Comparison of ENCODE assay signal across 16 cellular contexts in the genomic region with DNA sequence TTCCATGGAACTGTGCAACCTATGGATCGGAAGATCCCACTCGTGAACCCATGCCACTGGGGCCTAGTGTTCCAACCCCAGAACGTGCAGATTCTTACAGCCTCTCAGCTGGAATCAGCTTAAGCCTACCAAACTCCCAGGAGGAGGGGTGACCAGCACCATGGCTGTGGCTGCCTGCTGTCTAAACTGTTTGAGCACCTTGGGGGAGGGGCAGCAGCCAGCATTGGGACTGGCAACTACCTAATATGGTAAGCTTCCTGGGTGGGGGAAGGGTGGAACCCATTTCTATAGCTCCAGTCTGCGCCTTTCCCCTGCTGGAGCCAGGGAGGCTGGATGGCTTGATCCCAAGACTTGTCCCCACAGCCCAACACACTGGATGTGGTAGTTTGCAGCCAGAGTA. TPM values are rescaled to one million over a fixed set of nuclear protein-coding genes. Genes with fewer than 3 reads are reported as not detected.
DNase-seq lines count a peak whose midpoint lies in the region; ATAC-seq and TF ChIP-seq lines count a peak whose summit lies in the region.
"Had no signal": no experiment of that assay in that cellular context is flagged by ENCODE, and none has a peak within 500 bp of the region (broad histone marks: within the 10 kb centered on the region; RNA-seq: fewer than 3 reads in every experiment).

No MANE protein-coding gene starts in this region.

- POLR2A ChIA-PET in activated CD4-positive, alpha-beta T cell treated with anti-CD3 and anti-CD28 coated beads for 36 hours (lab: Charles Lee): no interaction called here

- H3K27me3 Mint-ChIP-seq in activated CD4-positive, alpha-beta T cell treated with anti-CD3 and anti-CD28 coated beads for 36 hours: no peaks in the 10 kb centered on the region
- no peaks in the 10 kb centered on the region for H3K27me3 Mint-ChIP-seq in endodermal cell (ENCODE audit: insufficient read depth)
- peaks cover 2% of the 10 kb centered on the region for H3K27me3 Mint-ChIP-seq in neural progenitor cell (ENCODE audit: insufficient read depth, low read depth)

- H3K27ac ChIP-seq in endodermal cell (ENCODE audit: low read depth, low read length): no peak overlapping the region
- no peak overlapping the region for H3K27ac ChIP-seq in neural progenitor cell
- no peak overlapping the region for H3K27ac ChIP-seq in caudate nucleus (ENCODE audit: low read depth, low read length)
- H3K27ac ChIP-seq: A549 had no signal

- H3K79me2 ChIP-seq in neural progenitor cell (ENCODE audit: low read depth): no peaks in the 10 kb centered on the region

- TF ChIP-seq CTCF in endodermal cell (conservative IDR thresholded peaks at IDR 0.05) (no peak), neural progenitor cell (IDR thresholded peaks at IDR 0.05) (no peak)

- H3K36me3 Mint-ChIP-seq in activated CD4-positive, alpha-beta T cell treated with anti-CD3 and anti-CD28 coated beads for 36 hours (ENCODE audit: low read depth): peaks cover 24% of the 10 kb centered on the region
- peaks cover 15% of the 10 kb centered on the region for H3K36me3 Mint-ChIP-seq in endodermal cell (ENCODE audit: low read depth)
- peaks cover 8% of the 10 kb centered on the region for H3K36me3 Mint-ChIP-seq in neural progenitor cell

- H3K36me3 ChIP-seq in NT2/D1 (ENCODE audit: insufficient read depth, insufficient read length, low read length): no peaks in the 10 kb centered on the region
- no peaks in the 10 kb centered on the region for H3K36me3 ChIP-seq in endodermal cell (ENCODE audit: control insufficient read depth, insufficient read depth, low read length)
- H3K36me3 ChIP-seq in neural progenitor cell: no peaks in the 10 kb centered on the region

- peaks cover 12% of the 10 kb centered on the region for H3K9me3 Mint-ChIP-seq in activated CD4-positive, alpha-beta T cell treated with anti-CD3 and anti-CD28 coated beads for 36 hours (ENCODE audit: low read depth)
- peaks cover 44% of the 10 kb centered on the region for H3K9me3 Mint-ChIP-seq in endodermal cell
- peaks cover 31% of the 10 kb centered on the region for H3K9me3 Mint-ChIP-seq in neural progenitor cell

- H3K27ac Mint-ChIP-seq in activated CD4-positive, alpha-beta T cell treated with anti-CD3 and anti-CD28 coated beads for 36 hours: no peak overlapping the region
- H3K27ac Mint-ChIP-seq in endodermal cell (no peak overlapping the region), neural progenitor cell (no peak overlapping the region)
- H3K27ac Mint-ChIP-seq: CD4-positive, CD25-positive, alpha-beta regulatory T cell; IgD-negative memory B cell had no signal

- WGBS in endodermal cell (ENCODE audit: insufficient coverage in 1 of 2, insufficient read length in 1 of 2), 2 experiments: 88 to 93% methylated on average over 4 of the region's 4 CpGs

- H3K27me3 ChIP-seq in NT2/D1 (ENCODE audit: insufficient read depth, insufficient read length) (no peaks in the 10 kb centered on the region), endodermal cell (ENCODE audit: control insufficient read depth, insufficient read depth, low read length, poor library complexity, severe bottlenecking) (no peaks in the 10 kb centered on the region), neural progenitor cell (no peaks in the 10 kb centered on the region)

- H3K4me1 ChIP-seq in NT2/D1 (ENCODE audit: insufficient read depth, insufficient read length) (peaks cover 4% of the 10 kb centered on the region), endodermal cell (ENCODE audit: control insufficient read depth, insufficient read depth, low read length) (no peaks in the 10 kb centered on the region), neural progenitor cell (no peaks in the 10 kb centered on the region)

- H3K9me3 ChIP-seq in NT2/D1 (ENCODE audit: insufficient read depth, low read length) (peaks cover 14% of the 10 kb centered on the region; the same call in 1 of the 2 replicates), endodermal cell (ENCODE audit: control insufficient read depth, low read length) (peaks cover 2% of the 10 kb centered on the region), neural progenitor cell (ENCODE audit: low read depth) (no peaks in the 10 kb centered on the region)
- H3K9me3 ChIP-seq: A549 had no signal

- no peaks in the 10 kb centered on the region for H4K20me1 ChIP-seq in neural progenitor cell (ENCODE audit: low read depth)

- H3K4me1 Mint-ChIP-seq in activated CD4-positive, alpha-beta T cell treated with anti-CD3 and anti-CD28 coated beads for 36 hours: peaks cover 6% of the 10 kb centered on the region
- H3K4me1 Mint-ChIP-seq in endodermal cell (peaks cover under 1% of the 10 kb centered on the region), neural progenitor cell (peaks cover 2% of the 10 kb centered on the region)

- peak; percentile 7 for DNase-seq in activated CD4-positive, alpha-beta T cell treated with anti-CD3 and anti-CD28 coated beads for 36 hours
- DNase-seq in activated CD4-positive, alpha-beta T cell treated with anti-CD3 and anti-CD28 coated beads for 48 hours: no peak
- DNase-seq in NT2/D1 (ENCODE audit: low read depth, low spot score) (peak; percentile 68), endodermal cell (peak; percentile 68), neural progenitor cell (ENCODE audit: low spot score) (peak; percentile 16), caudate nucleus (lab: John Stamatoyannopoulos, UW) (no peak), NCI-H1436 (lab: John Stamatoyannopoulos, UW) (no peak)
- DNase-seq: AML-193; CD4-positive, CD25-positive, alpha-beta regulatory T cell; HCEC 1CT; NCI-H1417 treated with DMSO at 0.1 percent for 48 hours; NCI-H446; SHP77 treated with DMSO at 0.1 percent for 48 hours had no signal

- H3K4me3 ChIP-seq in NT2/D1 (ENCODE audit: insufficient read length, low read depth) (no peak overlapping the region), endodermal cell (ENCODE audit: low read length) (no peak overlapping the region), neural progenitor cell (no peak overlapping the region)
- H3K4me3 ChIP-seq: A549 had no signal

- no peaks in the 10 kb centered on the region for H3F3A ChIP-seq in neural progenitor cell (ENCODE audit: low read depth)

- H3K9ac ChIP-seq in NT2/D1 (ENCODE audit: insufficient read length, low read depth) (no peak overlapping the region), endodermal cell (ENCODE audit: extremely low read depth, low read length, poor library complexity, severe bottlenecking) (no peak overlapping the region), neural progenitor cell (no peak overlapping the region)

- H3K4me2 ChIP-seq in neural progenitor cell: no peak overlapping the region
- H3K4me2 ChIP-seq: A549 had no signal

- H2AFZ ChIP-seq in neural progenitor cell (replicated peaks): no peak overlapping the region

- H3K4me3 Mint-ChIP-seq in activated CD4-positive, alpha-beta T cell treated with anti-CD3 and anti-CD28 coated beads for 36 hours: no peak overlapping the region
- H3K4me3 Mint-ChIP-seq in endodermal cell (no peak overlapping the region), neural progenitor cell (no peak overlapping the region)
- H3K4me3 Mint-ChIP-seq: CD4-positive, CD25-positive, alpha-beta regulatory T cell; IgD-negative memory B cell had no signal

- ATAC-seq in activated CD4-positive, alpha-beta T cell treated with anti-CD3 and anti-CD28 coated beads for 36 hours: no peak
- ATAC-seq in GM21360 (IDR thresholded peaks at IDR 0.05; ENCODE audit: unreplicated experiment): no peak
- ATAC-seq: A549 had no signal

- intact Hi-C loops in activated CD4-positive, alpha-beta T cell treated with anti-CD3 and anti-CD28 coated beads for 36 hours (cut with DNase I, micrococcal nuclease): no loop called here

- CTCF ChIA-PET in activated CD4-positive, alpha-beta T cell treated with anti-CD3 and anti-CD28 coated beads for 36 hours (lab: Charles Lee): interaction anchor here (0.6 kb wide), 1 partner anchor 70 kb away, joined by 3 read pairs; no protein-coding TSS in a partner anchor

RNA-seq across cellular contexts. Expression of a gene that starts 10.7 kb away (rescaled TPM):
- 10 to 100 TPM; 29.3 to 44.0 TPM for total RNA-seq in activated CD4-positive, alpha-beta T cell treated with anti-CD3 and anti-CD28 coated beads for 36 hours
- total RNA-seq in endodermal cell: 10 to 100 TPM; 38.4 to 40.9 TPM
- 22.3 TPM for polyA plus RNA-seq in endodermal cell (2013, experiment 1 of 2)
- 18.8 TPM for polyA plus RNA-seq in endodermal cell (2013, experiment 2 of 2)
- total RNA-seq in neural progenitor cell (ENCODE audit: low replicate concordance): 15.4 and 17.5 TPM in 2 replicates

Comparison
In these comparisons a context has a peak if more than half of its experiments do, and no peak if none do; other contexts are left out.
1. DNase-seq: peak in activated CD4-positive, alpha-beta T cell treated with anti-CD3 and anti-CD28 coated beads for 36 hours (single experiment), NT2/D1 (single experiment), endodermal cell (single experiment) and neural progenitor cell (single experiment); none in activated CD4-positive, alpha-beta T cell treated with anti-CD3 and anti-CD28 coated beads for 48 hours (single experiment), caudate nucleus (0 of 61) and NCI-H1436 (single experiment).